In genomic region chr15:68812069-68812468, GRCh38 we compare ENCODE assay signal across 16 cellular contexts. TPM values are rescaled to one million over a fixed set of nuclear protein-coding genes. Genes with fewer than 3 reads are reported as not detected.
DNase-seq lines count a peak whose midpoint lies in the region; ATAC-seq, FAIRE-seq and TF ChIP-seq lines count a peak whose summit lies in the region.
"Had no signal": no experiment of that assay in that cellular context is flagged by ENCODE, and none has a peak within 500 bp of the region (broad histone marks: within the 10 kb centered on the region; RNA-seq: fewer than 3 reads in every experiment).

No MANE protein-coding gene starts in this region.

- H3K4me3 ChIP-seq in HepG2 (replicated peaks in 1 of 3; ENCODE audit: insufficient read depth in 1 of 3, low read depth in 2 of 3, low read length in 3 of 3): no peak overlapping the region
- no peak overlapping the region for H3K4me3 ChIP-seq in gastrocnemius medialis
- H3K4me3 ChIP-seq: ovary, skin epidermis had no signal

- H3K4me1 ChIP-seq in HepG2 (ENCODE audit: insufficient read depth, low read length) (peaks cover 51% of the 10 kb centered on the region), gastrocnemius medialis (peaks cover 71 to 87% of the 10 kb centered on the region in 2 donors)

- H3K4me1 Mint-ChIP-seq in natural killer cell (peaks cover 86 to 90% of the 10 kb centered on the region in 2 donors), nephron (peaks cover 87% of the 10 kb centered on the region)
- H3K4me1 Mint-ChIP-seq in natural killer cell treated with Interleukin-12 subunit alpha and Interleukin-12 subunit beta and Interleukin-15 and Interleukin-18, amount 100 ng/mL, for 72 hours (ENCODE audit: low read depth in 2 of 2): peaks cover 81 to 83% of the 10 kb centered on the region in 2 donors
- H3K4me1 Mint-ChIP-seq in activated naive CD8-positive, alpha-beta T cell treated with anti-CD3 and anti-CD28 coated beads, Interleukin-2, amount 50 U/mL, for 24 hours: peaks cover 91% of the 10 kb centered on the region
- peaks cover 87% of the 10 kb centered on the region for H3K4me1 Mint-ChIP-seq in activated T-cell treated with anti-CD3 and anti-CD28 coated beads, Interleukin-2, amount 50 U/mL, for 72 hours (ENCODE audit: low read depth)

- no peak overlapping the region for H3K4me2 ChIP-seq in HepG2 (ENCODE audit: low read depth, low read length)

- intact Hi-C loops in natural killer cell (cut with micrococcal nuclease) (loop anchor here (10.0 kb wide), 1 partner anchor 967 kb away; the partner anchor contains the start of gene RNU6-1), HepG2 (cut with micrococcal nuclease; ENCODE audit: unreplicated experiment) (no loop called here), gastrocnemius medialis (cut with DNase I; ENCODE audit: low total_unique reads) (loop anchor here (10.0 kb wide), 1 partner anchor 537 kb away; the partner anchor contains the start of gene FEM1B)

- H2AFZ ChIP-seq in HepG2 (ENCODE audit: low read length): no peak overlapping the region

- peaks cover 86% of the 10 kb centered on the region for H4K20me1 ChIP-seq in HepG2 (ENCODE audit: insufficient read depth, low read length)

- no peak overlapping the region for H3K4me3 Mint-ChIP-seq in natural killer cell
- no peak overlapping the region for H3K4me3 Mint-ChIP-seq in natural killer cell treated with Interleukin-12 subunit alpha and Interleukin-12 subunit beta and Interleukin-15 and Interleukin-18, amount 100 ng/mL, for 72 hours
- H3K4me3 Mint-ChIP-seq in activated naive CD8-positive, alpha-beta T cell treated with anti-CD3 and anti-CD28 coated beads, Interleukin-2, amount 50 U/mL, for 24 hours: no peak overlapping the region
- H3K4me3 Mint-ChIP-seq in nephron: no peak overlapping the region
- H3K4me3 Mint-ChIP-seq in activated T-cell treated with anti-CD3 and anti-CD28 coated beads, Interleukin-2, amount 50 U/mL, for 72 hours: no peak overlapping the region

- H3K9me3 Mint-ChIP-seq in natural killer cell (no peaks in the 10 kb centered on the region), nephron (no peaks in the 10 kb centered on the region)
- no peaks in the 10 kb centered on the region for H3K9me3 Mint-ChIP-seq in natural killer cell treated with Interleukin-12 subunit alpha and Interleukin-12 subunit beta and Interleukin-15 and Interleukin-18, amount 100 ng/mL, for 72 hours
- no peaks in the 10 kb centered on the region for H3K9me3 Mint-ChIP-seq in activated naive CD8-positive, alpha-beta T cell treated with anti-CD3 and anti-CD28 coated beads, Interleukin-2, amount 50 U/mL, for 24 hours
- H3K9me3 Mint-ChIP-seq in activated T-cell treated with anti-CD3 and anti-CD28 coated beads, Interleukin-2, amount 50 U/mL, for 72 hours: no peaks in the 10 kb centered on the region

- H3K27me3 Mint-ChIP-seq in natural killer cell (ENCODE audit: low read depth in 2 of 2) (no peaks in the 10 kb centered on the region), nephron (ENCODE audit: low read depth) (no peaks in the 10 kb centered on the region)
- H3K27me3 Mint-ChIP-seq in natural killer cell treated with Interleukin-12 subunit alpha and Interleukin-12 subunit beta and Interleukin-15 and Interleukin-18, amount 100 ng/mL, for 72 hours: no peaks in the 10 kb centered on the region
- no peaks in the 10 kb centered on the region for H3K27me3 Mint-ChIP-seq in activated naive CD8-positive, alpha-beta T cell treated with anti-CD3 and anti-CD28 coated beads, Interleukin-2, amount 50 U/mL, for 24 hours
- H3K27me3 Mint-ChIP-seq in activated T-cell treated with anti-CD3 and anti-CD28 coated beads, Interleukin-2, amount 50 U/mL, for 72 hours (ENCODE audit: low read depth): no peaks in the 10 kb centered on the region

- H3K27me3 ChIP-seq in HepG2 (ENCODE audit: control insufficient read depth in 1 of 2, insufficient read depth in 2 of 2, low read length in 2 of 2): no peaks in the 10 kb centered on the region; a peak in 1 of 5 replicates
- H3K27me3 ChIP-seq in gastrocnemius medialis: no peaks in the 10 kb centered on the region
- H3K27me3 ChIP-seq: foreskin keratinocyte, ovary had no signal

- TF ChIP-seq EP300 in HepG2 (IDR thresholded peaks at IDR 0.05; ENCODE audit: low read depth in 2 of 2, low read length in 2 of 2) (no peak), HepG2 (CRISPR knock-in tag; IDR thresholded peaks at IDR 0.05; ENCODE audit: borderline replicate concordance) (no peak)

- peaks cover 99% of the 10 kb centered on the region for H3K79me2 ChIP-seq in HepG2 (ENCODE audit: insufficient read depth, low read length)

- no TSS peak for BruUV-seq in HepG2 (replicated peaks; lab: Mats Ljungman, UMichigan)

- in situ Hi-C loops in HepG2 (cut with HindIII; ENCODE audit: extremely low pct_ligation_motif_present, low pct_unique_long_range_greater_than_20kb) (loop anchor here (25.0 kb wide), 1 partner anchor 650 kb away; the partner anchor contains the start of gene RPLP1), gastrocnemius medialis (cut with MboI; ENCODE audit: low sequenced_read_pairs in 4 of 4) (no loop called here)

- peaks cover 12 to 28% of the 10 kb centered on the region in 2 experiments for H3K36me3 ChIP-seq in HepG2 (replicated peaks in 1 of 2; ENCODE audit: control insufficient read depth in 1 of 2, insufficient read depth in 2 of 2, low read length in 2 of 2)
- H3K36me3 ChIP-seq in gastrocnemius medialis: no peaks in the 10 kb centered on the region
- H3K36me3 ChIP-seq: ovary had no signal

- H3K36me3 Mint-ChIP-seq in natural killer cell (no peaks in the 10 kb centered on the region), nephron (ENCODE audit: low read depth) (peaks cover 36% of the 10 kb centered on the region)
- peaks cover 9% of the 10 kb centered on the region for H3K36me3 Mint-ChIP-seq in natural killer cell treated with Interleukin-12 subunit alpha and Interleukin-12 subunit beta and Interleukin-15 and Interleukin-18, amount 100 ng/mL, for 72 hours
- peaks cover 39% of the 10 kb centered on the region for H3K36me3 Mint-ChIP-seq in activated naive CD8-positive, alpha-beta T cell treated with anti-CD3 and anti-CD28 coated beads, Interleukin-2, amount 50 U/mL, for 24 hours (ENCODE audit: low read depth)
- H3K36me3 Mint-ChIP-seq in activated T-cell treated with anti-CD3 and anti-CD28 coated beads, Interleukin-2, amount 50 U/mL, for 72 hours (ENCODE audit: insufficient read depth in 2 of 2): peaks cover 5 to 31% of the 10 kb centered on the region in 2 donors

- H3K27ac Mint-ChIP-seq in natural killer cell (peak overlapping the region; percentile 18 to 74), nephron (peak overlapping the region; percentile 83 to 91 (median 87))
- H3K27ac Mint-ChIP-seq in natural killer cell treated with Interleukin-12 subunit alpha and Interleukin-12 subunit beta and Interleukin-15 and Interleukin-18, amount 100 ng/mL, for 72 hours: peak overlapping the region in 1 of 2 donors; percentile 75
- peak overlapping the region; percentile 18 for H3K27ac Mint-ChIP-seq in activated naive CD8-positive, alpha-beta T cell treated with anti-CD3 and anti-CD28 coated beads, Interleukin-2, amount 50 U/mL, for 24 hours
- no peak overlapping the region for H3K27ac Mint-ChIP-seq in activated T-cell treated with anti-CD3 and anti-CD28 coated beads, Interleukin-2, amount 50 U/mL, for 72 hours

- DNase-seq in natural killer cell (no peak), HepG2 (ENCODE audit: low spot score) (no peak), gastrocnemius medialis (no peak), superior temporal gyrus (ENCODE audit: extremely low spot score) (no peak)
- no peak for DNase-seq in natural killer cell treated with Interleukin-12 subunit alpha and Interleukin-12 subunit beta and Interleukin-15 and Interleukin-18, amount 100 ng/mL, for 72 hours (ENCODE audit: low spot score)
- no peak for DNase-seq in activated naive CD8-positive, alpha-beta T cell treated with anti-CD3 and anti-CD28 coated beads, Interleukin-2, amount 50 U/mL, for 24 hours
- no peak for DNase-seq in activated T-cell treated with anti-CD3 and anti-CD28 coated beads, Interleukin-2, amount 50 U/mL, for 72 hours
- DNase-seq: activated CD4-positive, CD25-positive, alpha-beta regulatory T cell treated with anti-CD3 and anti-CD28 coated beads, Interleukin-2, amount 50 U/mL, for 72 hours; foreskin keratinocyte; Karpas-422; NCI-H1417 treated with DMSO at 0.1 percent for 48 hours; NCI-H345; ovary; T-helper 2 cell had no signal

- WGBS in HepG2 (ENCODE audit: low lambda C conversion rate): 94% methylated on average over 8 of the region's 8 CpGs

- POLR2A ChIA-PET in HepG2 (lab: Yijun Ruan, JAX): no interaction called here

- H3K9ac ChIP-seq in HepG2 (ENCODE audit: insufficient read depth, low read depth, low read length): no peak overlapping the region

- TF ChIP-seq CTCF in natural killer cell (IDR thresholded peaks at IDR 0.05): no peak
- no peak for TF ChIP-seq CTCF in nephron (IDR thresholded peaks at IDR 0.05; ENCODE audit: unreplicated experiment in 3 of 3)
- no peak for TF ChIP-seq CTCF in HepG2 (CRISPR knock-in tag; IDR thresholded peaks at IDR 0.05)
- TF ChIP-seq CTCF in gastrocnemius medialis (IDR thresholded peaks at IDR 0.05 in 4 of 5, conservative IDR thresholded peaks at IDR 0.05 in 1 of 5): no peak

- H3K9me3 ChIP-seq in HepG2 (ENCODE audit: low read length): no peaks in the 10 kb centered on the region
- H3K9me3 ChIP-seq in gastrocnemius medialis: no peaks in the 10 kb centered on the region
- H3K9me3 ChIP-seq: ovary had no signal

- no peak for TF ChIP-seq POLR2A in HepG2 (IDR thresholded peaks at IDR 0.05; ENCODE audit: insufficient read depth in 1 of 2, low read depth in 2 of 2, low read length in 2 of 2)
- TF ChIP-seq POLR2A in gastrocnemius medialis (IDR thresholded peaks at IDR 0.05): no peak

- H3K27ac ChIP-seq in HepG2 (ENCODE audit: extremely low read length, insufficient read depth, low read length): no peak overlapping the region
- H3K27ac ChIP-seq in gastrocnemius medialis: peak overlapping the region in 1 of 4 donors; percentile 29
- H3K27ac ChIP-seq: foreskin keratinocyte, ovary had no signal

- CTCF ChIA-PET in HepG2 (lab: Yijun Ruan, JAX; ENCODE audit: low intra/inter-chr PET ratio, low total read pairs): no interaction called here

- TF ChIP-seq RAD21 in HepG2 (CRISPR knock-in tag; IDR thresholded peaks at IDR 0.05): no peak

- no peak for FAIRE-seq in HepG2 (lab: Jason Lieb, UNC)

- ATAC-seq in natural killer cell: no peak
- ATAC-seq in natural killer cell treated with Interleukin-12 subunit alpha and Interleukin-12 subunit beta and Interleukin-15 and Interleukin-18, amount 100 ng/mL, for 72 hours: no peak
- ATAC-seq in activated naive CD8-positive, alpha-beta T cell treated with anti-CD3 and anti-CD28 coated beads, Interleukin-2, amount 50 U/mL, for 24 hours: no peak
- no peak for ATAC-seq in HepG2
- no peak for ATAC-seq in activated T-cell treated with anti-CD3 and anti-CD28 coated beads, Interleukin-2, amount 50 U/mL, for 72 hours (replicated peaks in 1 of 2)
- no peak for ATAC-seq in gastrocnemius medialis
- ATAC-seq: foreskin keratinocyte had no signal

RNA-seq across cellular contexts. Expression of gene ANP32A, which starts 8.6 kb away (rescaled TPM):
- total RNA-seq in natural killer cell: 100 to 1,000 TPM; 133 to 150 (median 148) TPM
- total RNA-seq in natural killer cell treated with Interleukin-12 subunit alpha and Interleukin-12 subunit beta and Interleukin-15 and Interleukin-18, amount 100 ng/mL, for 72 hours: 100 to 1,000 TPM; 208 to 278 TPM
- total RNA-seq in HepG2 (2016; rRNA removed; fragmentation: Illumina TruSeq; extraction: Trizol): 206 and 323 TPM in 2 replicates
- 20.6 and 23.7 TPM in 2 replicates for total RNA-seq in HepG2 (2016; cell fraction: cytosol; rRNA removed; fragmentation: Illumina TruSeq; extraction: Trizol; ENCODE audit: low read depth)
- 211 and 312 TPM in 2 replicates for total RNA-seq in HepG2 (2016; cell fraction: insoluble cytoplasmic fraction; rRNA removed; fragmentation: Illumina TruSeq; extraction: Trizol)
- 33.5 and 37.5 TPM in 2 replicates for total RNA-seq in HepG2 (2016; cell fraction: membrane; rRNA removed; fragmentation: Illumina TruSeq; extraction: Trizol)
- 81.8 and 84.7 TPM in 2 replicates for total RNA-seq in HepG2 (2016; cell fraction: nucleus; rRNA removed; fragmentation: Illumina TruSeq; extraction: Trizol)
- polyA plus RNA-seq in HepG2 (2011; rRNA removed): 49.3 and 60.6 TPM in 2 replicates
- 28.0 and 36.6 TPM in 2 replicates for polyA plus RNA-seq in HepG2 (2011; cell fraction: cytosol; rRNA removed)
- 25.1 and 25.6 TPM in 2 replicates for polyA plus RNA-seq in HepG2 (2011; cell fraction: nucleus; rRNA removed)
- 144 and 186 TPM in 2 replicates for polyA plus RNA-seq in HepG2 (2012)
- 21.7 and 22.0 TPM in 2 replicates for polyA plus RNA-seq in HepG2 (2016; cell fraction: cytosol; fragmentation: Illumina TruSeq; extraction: Trizol; ENCODE audit: low read depth)
- polyA plus RNA-seq in HepG2 (2016; cell fraction: insoluble cytoplasmic fraction; fragmentation: Illumina TruSeq; extraction: Trizol; ENCODE audit: low read depth): 513 and 558 TPM in 2 replicates
- 26.3 and 31.3 TPM in 2 replicates for polyA plus RNA-seq in HepG2 (2016; cell fraction: membrane; fragmentation: Illumina TruSeq; extraction: Trizol; ENCODE audit: low read depth)
- 158 and 180 TPM in 2 replicates for polyA plus RNA-seq in HepG2 (2016; cell fraction: nucleus; fragmentation: Illumina TruSeq; extraction: Trizol; ENCODE audit: insufficient read depth, low read depth)
- 22.9 and 64.5 TPM in 2 replicates for polyA minus RNA-seq in HepG2 (2011; rRNA and poly(A)+ RNA removed; ENCODE audit: low replicate concordance)
- 29.8 and 35.1 TPM in 2 replicates for polyA minus RNA-seq in HepG2 (2011; cell fraction: cytosol; rRNA and poly(A)+ RNA removed)
- polyA minus RNA-seq in HepG2 (2011; cell fraction: nucleus; rRNA and poly(A)+ RNA removed): 54.8 and 55.4 TPM in 2 replicates
- total RNA-seq in activated T-cell treated with anti-CD3 and anti-CD28 coated beads, Interleukin-2, amount 50 U/mL, for 72 hours: 100 to 1,000 TPM; 200 to 204 TPM
- 10 to 100 TPM; 27.1 to 55.8 (median 50.6) TPM for total RNA-seq in gastrocnemius medialis
